ENCODE assay signal across 12 cellular contexts in the genomic region with DNA sequence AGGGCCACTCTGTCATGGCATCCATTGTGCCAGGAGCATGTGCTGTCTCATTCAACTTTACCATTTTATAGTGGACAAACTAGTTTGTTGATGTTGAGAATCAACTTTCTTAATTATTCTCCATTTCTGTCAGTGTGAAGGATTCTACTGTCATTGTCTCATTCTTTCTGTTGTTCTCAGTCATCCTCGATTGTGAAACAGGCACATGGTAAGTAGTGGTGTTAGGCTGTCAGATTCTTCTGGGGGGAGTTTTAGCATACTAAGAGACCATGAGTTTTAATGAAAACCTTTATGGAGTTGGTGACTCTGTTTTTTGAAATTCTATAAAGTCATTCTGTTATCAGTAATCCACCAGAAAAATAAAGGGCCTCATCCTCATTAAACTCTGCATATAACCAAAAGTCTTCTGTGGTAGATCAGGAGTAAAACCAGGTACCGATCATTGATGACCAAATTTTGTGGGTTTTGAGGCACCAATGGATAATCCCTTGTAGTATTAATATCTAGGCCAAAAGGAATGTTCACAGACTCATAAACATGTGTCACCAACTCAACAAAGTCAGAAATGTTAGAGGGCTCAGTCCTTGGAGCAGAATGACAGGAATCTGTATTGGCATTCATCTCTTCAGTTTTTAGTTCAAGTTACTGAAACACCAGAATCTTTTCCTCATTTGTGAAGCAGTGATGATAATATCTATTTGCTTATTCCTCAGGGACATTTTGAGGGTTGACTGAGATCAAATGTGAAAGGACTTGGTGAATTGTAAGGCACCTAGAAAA.
A peak's percentile ranks its signal among the peaks of the same experiment; 100 is the strongest.
DNase-seq lines count a peak whose midpoint lies in the region; ATAC-seq and TF ChIP-seq lines count a peak whose summit lies in the region.
"Had no signal": no experiment of that assay in that cellular context is flagged by ENCODE, and none has a peak within 500 bp of the region (broad histone marks: within the 10 kb centered on the region; RNA-seq: fewer than 3 reads in every experiment).

No MANE protein-coding gene starts in this region.

- ATAC-seq in Right ventricle myocardium inferior = no peak
- no peak for ATAC-seq in HG03521 (IDR thresholded peaks at IDR 0.05; ENCODE audit: unreplicated experiment)
- ATAC-seq: left colon had no signal

- H3K27me3 ChIP-seq in cardiac muscle cell (no peaks in the 10 kb centered on the region), SJSA1 (replicated peaks) (no peaks in the 10 kb centered on the region), suprapubic skin (no peaks in the 10 kb centered on the region)

- H3K4me1 ChIP-seq in cardiac muscle cell (ENCODE audit: low read depth) (peaks cover 18% of the 10 kb centered on the region), SJSA1 (replicated peaks) (peaks cover 55% of the 10 kb centered on the region), suprapubic skin (peaks cover 67% of the 10 kb centered on the region)

- no peak for DNase-seq in cardiac muscle cell (ENCODE audit: low read depth in 1 of 2, low spot score in 1 of 2)
- DNase-seq in Right ventricle myocardium inferior (ENCODE audit: missing footprints) = no peak
- DNase-seq in SJSA1 (ENCODE audit: low read depth in 1 of 2, low spot score in 2 of 2) = peak in 1 of 2 experiments; percentile 8
- peak; percentile 44 for DNase-seq in iris pigment epithelial cell (ENCODE audit: low read depth)
- DNase-seq in suprapubic skin (ENCODE audit: low spot score in 2 of 2) = no peak
- no peak for DNase-seq in Kasumi-1 (lab: John Stamatoyannopoulos, UW)
- DNase-seq in nucleus accumbens (lab: John Stamatoyannopoulos, UW) = no peak
- DNase-seq: DMS153, foreskin melanocyte, left colon, NCI-H446 treated with DMSO at 0.1 percent for 48 hours had no signal

- H3K36me3 ChIP-seq in cardiac muscle cell = no peaks in the 10 kb centered on the region
- H3K36me3 ChIP-seq in SJSA1 = no peaks in the 10 kb centered on the region
- no peaks in the 10 kb centered on the region for H3K36me3 ChIP-seq in suprapubic skin

- intact Hi-C loops in Right ventricle myocardium inferior (cut with DNase I) = loop anchor here (5.0 to 10.0 kb wide), 3 partner anchors 108 to 226 kb away; no protein-coding TSS in a partner anchor

- no peak for TF ChIP-seq EP300 in suprapubic skin (IDR thresholded peaks at IDR 0.05)

- no peaks in the 10 kb centered on the region for H3K9me3 ChIP-seq in cardiac muscle cell (ENCODE audit: low read depth)
- no peaks in the 10 kb centered on the region for H3K9me3 ChIP-seq in SJSA1 (replicated peaks)
- H3K9me3 ChIP-seq in suprapubic skin = no peaks in the 10 kb centered on the region

- peak overlapping the region; percentile 56 for H3K27ac ChIP-seq in cardiac muscle cell
- peak overlapping the region; percentile 49 for H3K27ac ChIP-seq in SJSA1
- H3K27ac ChIP-seq in suprapubic skin = peak overlapping the region; percentile 39

- 78% methylated on average over 2 of the region's 2 CpGs for WGBS in suprapubic skin

- TF ChIP-seq POLR2A in suprapubic skin (IDR thresholded peaks at IDR 0.05) = no peak

- no peak overlapping the region for H3K4me3 ChIP-seq in cardiac muscle cell
- no peak overlapping the region for H3K4me3 ChIP-seq in SJSA1
- H3K4me3 ChIP-seq in suprapubic skin = no peak overlapping the region

- no peak for TF ChIP-seq CTCF in cardiac muscle cell (IDR thresholded peaks at IDR 0.05; ENCODE audit: low read depth, low read length)
- TF ChIP-seq CTCF in suprapubic skin (IDR thresholded peaks at IDR 0.05) = no peak
